In the genomic region with DNA sequence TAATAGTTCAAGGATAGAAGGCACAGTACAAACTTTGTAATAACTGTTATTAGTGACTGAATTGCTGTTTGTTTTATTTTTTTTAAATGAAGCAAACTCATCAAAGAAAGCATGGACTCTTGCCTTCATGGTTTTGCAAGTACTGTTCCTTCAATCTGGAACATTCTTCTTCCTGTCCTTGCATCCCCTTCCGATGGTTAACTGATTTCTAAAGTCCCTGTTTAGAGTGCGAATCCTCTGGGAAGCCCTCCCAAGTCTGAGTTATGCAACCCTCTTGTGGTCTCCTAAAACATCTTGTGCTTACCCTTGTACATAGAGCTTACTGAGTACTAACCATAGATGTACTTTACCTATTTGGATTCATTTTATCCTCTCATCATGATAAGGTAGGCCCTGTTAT, we compare ENCODE assay signal across 1 cellular context.
TF ChIP-seq lines count a peak whose summit lies in the region.

No MANE protein-coding gene starts in this region.

TF ChIP-seq in GM12878, 131 proteins besides CTCF, POLR2A, EP300 and RAD21:
- TF ChIP-seq NR2C2 (IDR thresholded peaks at IDR 0.05; ENCODE audit: borderline replicate concordance, control insufficient read depth, insufficient read length, low read depth) = no peak
- no peak for TF ChIP-seq POLR2AphosphoS5 (IDR thresholded peaks at IDR 0.05; ENCODE audit: low read length)
- no peak for TF ChIP-seq POLR2AphosphoS2 (IDR thresholded peaks at IDR 0.05; ENCODE audit: low read depth, low read length)
